ENCODE assay signal across 1 cellular context in the genomic region with DNA sequence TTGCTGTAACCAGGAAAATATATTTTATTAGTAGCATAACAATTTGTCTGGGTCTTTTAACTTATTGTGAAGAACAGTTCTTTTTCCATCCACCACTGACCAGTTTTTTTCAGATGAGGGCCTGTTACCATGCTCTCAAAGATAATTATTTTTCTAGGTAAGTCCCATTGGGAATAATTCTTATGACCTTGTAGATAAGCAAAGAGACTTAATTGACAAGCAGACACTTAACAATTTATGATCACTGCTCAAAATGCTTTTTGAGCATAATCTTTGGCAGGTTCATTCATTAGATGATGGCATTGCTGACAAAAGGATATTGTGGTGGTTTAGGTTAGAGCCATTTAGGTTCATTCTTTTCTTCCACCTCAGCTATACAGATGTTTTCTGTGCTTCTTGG.
TF ChIP-seq lines count a peak whose summit lies in the region.

No MANE protein-coding gene starts in this region.

TF ChIP-seq in HEK293, 187 proteins besides CTCF, POLR2A, EP300 and RAD21 (continued from another document):
- TF ChIP-seq, protein P1, sequence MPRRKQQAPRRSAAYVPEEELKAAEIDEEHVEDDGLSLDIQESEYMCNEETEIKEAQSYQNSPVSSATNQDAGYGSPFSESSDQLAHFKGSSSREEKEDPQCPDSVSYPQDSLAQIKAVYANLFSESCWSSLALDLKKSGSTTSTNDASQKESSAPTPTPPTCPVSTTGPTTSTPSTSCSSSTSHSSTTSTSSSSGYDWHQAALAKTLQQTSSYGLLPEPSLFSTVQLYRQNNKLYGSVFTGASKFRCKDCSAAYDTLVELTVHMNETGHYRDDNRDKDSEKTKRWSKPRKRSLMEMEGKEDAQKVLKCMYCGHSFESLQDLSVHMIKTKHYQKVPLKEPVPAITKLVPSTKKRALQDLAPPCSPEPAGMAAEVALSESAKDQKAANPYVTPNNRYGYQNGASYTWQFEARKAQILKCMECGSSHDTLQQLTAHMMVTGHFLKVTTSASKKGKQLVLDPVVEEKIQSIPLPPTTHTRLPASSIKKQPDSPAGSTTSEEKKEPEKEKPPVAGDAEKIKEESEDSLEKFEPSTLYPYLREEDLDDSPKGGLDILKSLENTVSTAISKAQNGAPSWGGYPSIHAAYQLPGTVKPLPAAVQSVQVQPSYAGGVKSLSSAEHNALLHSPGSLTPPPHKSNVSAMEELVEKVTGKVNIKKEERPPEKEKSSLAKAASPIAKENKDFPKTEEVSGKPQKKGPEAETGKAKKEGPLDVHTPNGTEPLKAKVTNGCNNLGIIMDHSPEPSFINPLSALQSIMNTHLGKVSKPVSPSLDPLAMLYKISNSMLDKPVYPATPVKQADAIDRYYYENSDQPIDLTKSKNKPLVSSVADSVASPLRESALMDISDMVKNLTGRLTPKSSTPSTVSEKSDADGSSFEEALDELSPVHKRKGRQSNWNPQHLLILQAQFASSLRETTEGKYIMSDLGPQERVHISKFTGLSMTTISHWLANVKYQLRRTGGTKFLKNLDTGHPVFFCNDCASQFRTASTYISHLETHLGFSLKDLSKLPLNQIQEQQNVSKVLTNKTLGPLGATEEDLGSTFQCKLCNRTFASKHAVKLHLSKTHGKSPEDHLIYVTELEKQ (tag by site-specific recombination; IDR thresholded peaks at IDR 0.05; ENCODE audit: borderline replicate concordance) = 0 out of 2 replicates have a peak, but pooled peaks have one; percentile 27
- 0 out of 2 replicates have a peak, but pooled peaks have one; percentile 49 for TF ChIP-seq WT1 (tag by site-specific recombination; IDR thresholded peaks at IDR 0.05)
- no peak for TF ChIP-seq ZNF174 (tag by site-specific recombination; IDR thresholded peaks at IDR 0.05)
TF ChIP-seq in HEK293: peak in this region for 6.
